18 cellular contexts compared by ENCODE assay signal in genomic region chr14:75264036-75264435, GRCh38.
"Had no signal": no experiment of that assay in that cellular context is flagged by ENCODE, and none has a peak within 500 bp of the region (broad histone marks: within the 10 kb centered on the region; RNA-seq: fewer than 3 reads in every experiment).

No MANE protein-coding gene starts in this region.

- H3K36me3 ChIP-seq: colonic mucosa, neutrophil, pancreas had no signal

- FAIRE-seq: pancreas, TTC549 had no signal

- H3K4me1 ChIP-seq: colonic mucosa had no signal

- H3K9me3 ChIP-seq: colonic mucosa, neutrophil, pancreas had no signal

- H3K27ac ChIP-seq: colonic mucosa, neutrophil had no signal

- DNase-seq: activated CD4-positive, alpha-beta T cell treated with anti-CD3 and anti-CD28 coated beads for 36 hours; activated CD4-positive, alpha-beta T cell treated with anti-CD3 and anti-CD28 coated beads, Interleukin-2, amount 50 U/mL, for 48 hours; activated naive CD4-positive, alpha-beta T cell; activated naive CD8-positive, alpha-beta T cell treated with anti-CD3 and anti-CD28 coated beads, Interleukin-2, amount 10 ng/mL, durations not matched to agents 7 days and 5 days; activated T-cell treated with anti-CD3 and anti-CD28 coated beads for 4 hours; amygdala; central memory CD4-positive, alpha-beta T cell; colonic mucosa; endodermal cell; erythroblast; immature natural killer cell; mesendoderm; natural killer cell; stimulated activated naive B cell treated with anti-CD40 and anti-IgM and Interleukin-4, amounts not matched to agents 10 μg/mL and 1 μg/mL and 100 μg/mL, for 72 hours had no signal

- ATAC-seq: activated CD4-positive, alpha-beta T cell treated with anti-CD3 and anti-CD28 coated beads for 36 hours; natural killer cell; stimulated activated naive B cell treated with anti-CD40 and anti-IgM and Interleukin-4, amounts not matched to agents 10 μg/mL and 1 μg/mL and 100 μg/mL, for 72 hours; WTC11 had no signal

- H3K27me3 ChIP-seq: colonic mucosa, neutrophil, pancreas had no signal

- H3K4me3 ChIP-seq: colonic mucosa, pancreas had no signal
